In genomic region chr17:40028595-40028994, GRCh38 we compare ENCODE assay signal across 16 cellular contexts. TPM values are rescaled to one million over a fixed set of nuclear protein-coding genes. Genes with fewer than 3 reads are reported as not detected.
DNase-seq lines count a peak whose midpoint lies in the region; ATAC-seq, FAIRE-seq and TF ChIP-seq lines count a peak whose summit lies in the region.
"Had no signal": no experiment of that assay in that cellular context is flagged by ENCODE, and none has a peak within 500 bp of the region (broad histone marks: within the 10 kb centered on the region; RNA-seq: fewer than 3 reads in every experiment).

No MANE protein-coding gene starts in this region.

- dilution Hi-C loops in IMR-90 (cut with HindIII; ENCODE audit: low sequenced_read_pairs, unreplicated experiment), result no loop called here

- TF ChIP-seq EP300 in K562 (IDR thresholded peaks at IDR 0.05; ENCODE audit: low read length), result no peak

- H4K5ac ChIP-seq in IMR-90 (ENCODE audit: low read depth, low read length), result no peak overlapping the region

- H3K9me3 Mint-ChIP-seq in CD4-positive, CD25-positive, alpha-beta regulatory T cell, result no peaks in the 10 kb centered on the region
- H3K9me3 Mint-ChIP-seq in progenitor cell of endocrine pancreas (ENCODE audit: low read depth), result no peaks in the 10 kb centered on the region
- H3K9me3 Mint-ChIP-seq: IgD-negative memory B cell had no signal

- H3K4me1 ChIP-seq in CD4-positive, CD25-positive, alpha-beta regulatory T cell (ENCODE audit: control insufficient read depth, insufficient read depth, low read length, poor library complexity, severe bottlenecking), result peaks cover 13% of the 10 kb centered on the region
- peaks cover 4% of the 10 kb centered on the region; the same call in 1 of the 2 replicates for H3K4me1 ChIP-seq in IMR-90 (ENCODE audit: control insufficient read depth, insufficient read depth, low read length)
- peaks cover 2 to 10% of the 10 kb centered on the region in 2 experiments; a peak in 4 of 5 replicates for H3K4me1 ChIP-seq in K562 (replicated peaks in 1 of 2; ENCODE audit: control insufficient read depth in 2 of 2, insufficient read depth in 2 of 2, low read length in 2 of 2)

- in situ Hi-C loops in IMR-90 (cut with MboI; ENCODE audit: low sequenced_read_pairs) (loop anchor here (10.0 kb wide), 1 partner anchor 256 kb away; the partner anchor contains the start of gene CDC6), K562 (cut with MboI) (no loop called here)

- H3K27me3 ChIP-seq in CD4-positive, CD25-positive, alpha-beta regulatory T cell (ENCODE audit: control insufficient read depth, insufficient read depth, low read length), result no peaks in the 10 kb centered on the region
- H3K27me3 ChIP-seq in IMR-90 (ENCODE audit: control insufficient read depth, insufficient read depth, low read length) (no peaks in the 10 kb centered on the region), K562 (ENCODE audit: control insufficient read depth in 2 of 2, insufficient read depth in 2 of 2, low read length in 2 of 2) (no peaks in the 10 kb centered on the region)
- H3K27me3 ChIP-seq: BLaER1 had no signal

- no peaks in the 10 kb centered on the region for H4K20me1 ChIP-seq in IMR-90 (ENCODE audit: insufficient read depth, low read length)
- H4K20me1 ChIP-seq in K562 (replicated peaks; ENCODE audit: control insufficient read depth, insufficient read depth, low read length), result 0 out of 2 replicates have a peak, but pooled peaks cover 4% of the 10 kb centered on the region
- H4K20me1 ChIP-seq: BLaER1 had no signal

- no CpG with 5 or more reads among the region's 13 CpGs for WGBS in IMR-90 (ENCODE audit: extremely low coverage in 2 of 2, insufficient read length in 1 of 2), 2 experiments
- WGBS in K562 (ENCODE audit: insufficient coverage, low coverage, missing lambda C conversion rate), result 80% methylated on average over 9 of the region's 13 CpGs

- intact Hi-C loops in IMR-90 (cut with micrococcal nuclease), result no loop called here
- intact Hi-C loops in K562 (cut with micrococcal nuclease), result no loop called here

- no peaks in the 10 kb centered on the region for H3K27me3 Mint-ChIP-seq in CD4-positive, CD25-positive, alpha-beta regulatory T cell
- no peaks in the 10 kb centered on the region for H3K27me3 Mint-ChIP-seq in progenitor cell of endocrine pancreas
- H3K27me3 Mint-ChIP-seq: IgD-negative memory B cell had no signal

- no peak overlapping the region for H3K23ac ChIP-seq in IMR-90 (ENCODE audit: low read depth, low read length)

- H2AK5ac ChIP-seq in IMR-90 (ENCODE audit: low read depth, low read length), result no peak overlapping the region

- H3K36me3 ChIP-seq in CD4-positive, CD25-positive, alpha-beta regulatory T cell (ENCODE audit: control insufficient read depth, insufficient read depth, low read length), result peaks cover 63% of the 10 kb centered on the region
- H3K36me3 ChIP-seq in IMR-90 (ENCODE audit: control insufficient read depth, insufficient read depth, low read length), result peaks cover 57% of the 10 kb centered on the region
- peaks cover 91% of the 10 kb centered on the region for H3K36me3 ChIP-seq in K562 (ENCODE audit: control insufficient read depth, insufficient read depth, low read length)

- no peak overlapping the region for H2BK20ac ChIP-seq in IMR-90 (ENCODE audit: low read depth, low read length)

- no peaks in the 10 kb centered on the region for H3K9me3 ChIP-seq in CD4-positive, CD25-positive, alpha-beta regulatory T cell (ENCODE audit: control insufficient read depth in 2 of 2, low read length in 2 of 2)
- H3K9me3 ChIP-seq in IMR-90 (ENCODE audit: control insufficient read depth, insufficient read depth, low read length), result no peaks in the 10 kb centered on the region
- no peaks in the 10 kb centered on the region for H3K9me3 ChIP-seq in K562 (replicated peaks; ENCODE audit: control insufficient read depth, insufficient read depth, low read depth, low read length)
- H3K9me3 ChIP-seq: BLaER1 had no signal

- H3K4me1 Mint-ChIP-seq in CD4-positive, CD25-positive, alpha-beta regulatory T cell, result peaks cover 5 to 22% (median 14%) of the 10 kb centered on the region in 4 donors
- H3K4me1 Mint-ChIP-seq in progenitor cell of endocrine pancreas (ENCODE audit: low read depth), result no peaks in the 10 kb centered on the region

- H3K18ac ChIP-seq in IMR-90 (ENCODE audit: low read depth, low read length), result no peak overlapping the region

- TF ChIP-seq RAD21 in IMR-90 (IDR thresholded peaks at IDR 0.05; ENCODE audit: low read length) (no peak), K562 (CRISPR knock-in tag; conservative IDR thresholded peaks at IDR 0.05 in 1 of 2, IDR thresholded peaks at IDR 0.05 in 1 of 2) (no peak)

- H3K4me2 ChIP-seq in IMR-90 (ENCODE audit: low read depth, low read length), result no peak overlapping the region
- no peak overlapping the region for H3K4me2 ChIP-seq in K562 (ENCODE audit: insufficient read depth, low read length)
- H3K4me2 ChIP-seq: BLaER1 had no signal

- no peak overlapping the region for H2BK120ac ChIP-seq in IMR-90 (ENCODE audit: low read depth, low read length)

- no peak overlapping the region for H2BK5ac ChIP-seq in IMR-90 (ENCODE audit: low read depth, low read length, poor library complexity, severe bottlenecking)

- no peak for DNase-seq in CD4-positive, CD25-positive, alpha-beta regulatory T cell
- DNase-seq in IMR-90 (no peak), K562 (ENCODE audit: extremely low read depth in 1 of 4, low spot score in 3 of 4) (peak in 1 of 4 experiments; percentile 7), progenitor cell of endocrine pancreas (ENCODE audit: low spot score, unreplicated experiment) (no peak), foreskin melanocyte (no peak), NCI-H82 treated with DMSO at 0.1 percent for 48 hours (lab: John Stamatoyannopoulos, UW; ENCODE audit: unreplicated experiment) (no peak), NCI-H2227 (lab: John Stamatoyannopoulos, UW; ENCODE audit: unreplicated experiment) (no peak)
- DNase-seq: 8988T, AML-193, DMS 273 treated with DMSO at 0.1 percent for 48 hours, GM23248 had no signal

- CTCF ChIA-PET in IMR-90 (lab: Yijun Ruan, JAX) (interaction anchor here (1.4 kb wide), 1 partner anchor 10 kb away, joined by 9 read pairs; no protein-coding TSS in a partner anchor), K562 (lab: Yijun Ruan, JAX; ENCODE audit: low intra/inter-chr PET ratio) (no interaction called here)

- no peak overlapping the region for H3K14ac ChIP-seq in IMR-90 (replicated peaks; ENCODE audit: low read depth, low read length)

- peaks cover 38% of the 10 kb centered on the region for H3K36me3 Mint-ChIP-seq in CD4-positive, CD25-positive, alpha-beta regulatory T cell
- peaks cover 14% of the 10 kb centered on the region for H3K36me3 Mint-ChIP-seq in progenitor cell of endocrine pancreas (ENCODE audit: insufficient read depth)

- no peak overlapping the region for H3K4me3 Mint-ChIP-seq in CD4-positive, CD25-positive, alpha-beta regulatory T cell
- no peak overlapping the region for H3K4me3 Mint-ChIP-seq in progenitor cell of endocrine pancreas (ENCODE audit: low read depth)
- H3K4me3 Mint-ChIP-seq: IgD-negative memory B cell had no signal

- no peak for TF ChIP-seq CTCF in IMR-90 (conservative IDR thresholded peaks at IDR 0.05; ENCODE audit: low read depth, low read length)
- no peak for TF ChIP-seq CTCF in K562 (IDR thresholded peaks at IDR 0.05 in 2 of 3, conservative IDR thresholded peaks at IDR 0.05 in 1 of 3; ENCODE audit: insufficient read depth in 2 of 3, low read depth in 1 of 3, low read length in 3 of 3)
- no peak for TF ChIP-seq CTCF in progenitor cell of endocrine pancreas (IDR thresholded peaks at IDR 0.05; ENCODE audit: unreplicated experiment)

- H3K79me1 ChIP-seq in IMR-90 (ENCODE audit: low read depth in 1 of 2, low read length in 2 of 2), result no peaks in the 10 kb centered on the region

- peak overlapping the region; percentile 65 for H2AK9ac ChIP-seq in IMR-90 (replicated peaks; ENCODE audit: low read depth, low read length, poor library complexity)

- BruUV-seq in IMR-90 (replicated peaks; lab: Mats Ljungman, UMichigan), result no TSS peak
- BruUV-seq in K562 (replicated peaks; lab: Mats Ljungman, UMichigan), result no TSS peak

- POLR2A ChIA-PET in IMR-90 (lab: Charles Lee; ENCODE audit: unreplicated experiment), result no interaction called here
- POLR2A ChIA-PET in K562 (lab: Yijun Ruan, JAX), result no interaction called here

- FAIRE-seq in K562 (lab: Jason Lieb, UNC), result no peak
- FAIRE-seq: GM12878, GM18507, H54 had no signal

- no peak overlapping the region for H3K56ac ChIP-seq in IMR-90 (ENCODE audit: extremely low read depth, insufficient read depth, low read length)

- peak overlapping the region in 2 of 3 donors; percentile 9 to 26 for H3K27ac Mint-ChIP-seq in CD4-positive, CD25-positive, alpha-beta regulatory T cell
- peak overlapping the region; percentile 59 for H3K27ac Mint-ChIP-seq in progenitor cell of endocrine pancreas

- H3K9me1 ChIP-seq in IMR-90 (ENCODE audit: insufficient read depth, low read length), result 0 out of 2 replicates have a peak, but pooled peaks cover 2% of the 10 kb centered on the region
- H3K9me1 ChIP-seq in K562 (ENCODE audit: control insufficient read depth, insufficient read depth, low read length), result no peaks in the 10 kb centered on the region

- no peak overlapping the region for H2BK15ac ChIP-seq in IMR-90 (ENCODE audit: low read depth, low read length)

- no peak overlapping the region for H3K4ac ChIP-seq in IMR-90 (ENCODE audit: low read depth, low read length)

- H3K9ac ChIP-seq in IMR-90 (ENCODE audit: low read depth, low read length), result no peak overlapping the region
- no peak overlapping the region for H3K9ac ChIP-seq in K562 (ENCODE audit: insufficient read depth in 1 of 2, low read depth in 2 of 2, low read length in 2 of 2)
- H3K9ac ChIP-seq: BLaER1, GM23248 had no signal

- H4K8ac ChIP-seq in IMR-90 (ENCODE audit: low read depth in 2 of 2, low read length in 2 of 2), result no peak overlapping the region

- H2AFZ ChIP-seq in IMR-90 (replicated peaks; ENCODE audit: low read length, poor library complexity) (no peak overlapping the region), K562 (ENCODE audit: low read depth, low read length) (no peak overlapping the region)
- H2AFZ ChIP-seq: GM23248 had no signal

- no peak for ATAC-seq in CD4-positive, CD25-positive, alpha-beta regulatory T cell (ENCODE audit: low read depth in 2 of 2)
- ATAC-seq in IMR-90 (ENCODE audit: low read depth) (no peak), K562 (no peak)
- ATAC-seq: GM12878 had no signal

- H3K79me2 ChIP-seq in K562 (ENCODE audit: control insufficient read depth, insufficient read depth, low read length), result no peaks in the 10 kb centered on the region

- no peak for TF ChIP-seq POLR2A in IMR-90 (IDR thresholded peaks at IDR 0.05; ENCODE audit: low read depth, low read length)
- no peak for TF ChIP-seq POLR2A in K562 (conservative IDR thresholded peaks at IDR 0.05)

- H3K4me3 ChIP-seq in CD4-positive, CD25-positive, alpha-beta regulatory T cell (ENCODE audit: low read depth, low read length), result no peak overlapping the region
- no peak overlapping the region for H3K4me3 ChIP-seq in IMR-90 (ENCODE audit: insufficient read depth, low read depth, low read length)
- no peak overlapping the region for H3K4me3 ChIP-seq in K562
- H3K4me3 ChIP-seq: BLaER1, GM12878, GM23248 had no signal

- no peak overlapping the region for H3K27ac ChIP-seq in CD4-positive, CD25-positive, alpha-beta regulatory T cell (ENCODE audit: insufficient read depth, low read length, poor library complexity, severe bottlenecking)
- no peak overlapping the region for H3K27ac ChIP-seq in IMR-90 (ENCODE audit: insufficient read depth, low read length)
- no peak overlapping the region for H3K27ac ChIP-seq in K562 (ENCODE audit: extremely low read depth, low read depth, low read length)
- H3K27ac ChIP-seq: BLaER1, GM23248 had no signal

- H4K91ac ChIP-seq in IMR-90 (ENCODE audit: insufficient read depth, low read depth, low read length), result no peak overlapping the region

RNA-seq across cellular contexts. Expression of gene CSF3, which starts 13.4 kb away (rescaled TPM):
- not detected for total RNA-seq in CD4-positive, CD25-positive, alpha-beta regulatory T cell
- polyA plus RNA-seq in CD4-positive, CD25-positive, alpha-beta regulatory T cell, result not detected
- not detected in 2 replicates for total RNA-seq in IMR-90 (2012; rRNA removed)
- not detected in 2 replicates for polyA plus RNA-seq in IMR-90 (2012; rRNA removed)
- 0.03 and 0.05 TPM in 2 replicates for polyA plus RNA-seq in IMR-90 (2012; cell fraction: cytosol; rRNA removed)
- polyA plus RNA-seq in IMR-90 (2012; cell fraction: nucleus; rRNA removed; ENCODE audit: low replicate concordance), result 0.04 TPM in 1 of 2 replicates, not detected in the other
- total RNA-seq in K562 (2011; cell fraction: chromatin; rRNA removed; ENCODE audit: low replicate concordance), result 0.23 TPM in 1 of 2 replicates, not detected in the other
- not detected in 2 replicates for total RNA-seq in K562 (2011; cell fraction: nucleolus; rRNA removed)
- not detected in 2 replicates for total RNA-seq in K562 (2011; cell fraction: nucleoplasm; rRNA removed)
- total RNA-seq in K562 (2014; rRNA removed), result not detected in 2 replicates
- total RNA-seq in K562 (2014; rRNA removed; fragmentation: Illumina TruSeq; extraction: Trizol), result not detected in 2 replicates
- not detected in 2 replicates for total RNA-seq in K562 (2015; rRNA removed; fragmentation: Illumina TruSeq; extraction: Trizol)
- total RNA-seq in K562 (2021), result not detected in 2 replicates
- polyA plus RNA-seq in K562 (2011; rRNA removed), result not detected in 2 replicates
- polyA plus RNA-seq in K562 (2011; cell fraction: cytosol; rRNA removed), result not detected in 2 replicates
- not detected in 2 replicates for polyA plus RNA-seq in K562 (2011; cell fraction: nucleus; rRNA removed)
- not detected in 2 replicates for polyA plus RNA-seq in K562 (2012)
- not detected in 2 replicates for polyA plus RNA-seq in K562 (2014; fragmentation: Illumina TruSeq; extraction: Trizol)
- not detected for polyA plus RNA-seq in K562 (2014; fragmentation: Nextera tagmentation; extraction: Ambion mirVana)
- 0.19 TPM in 1 of 2 replicates, not detected in the other for polyA plus RNA-seq in K562 (2014; rRNA removed)
- polyA minus RNA-seq in K562 (2011; rRNA and poly(A)+ RNA removed), result not detected in 2 replicates
- polyA minus RNA-seq in K562 (2011; cell fraction: cytosol; rRNA and poly(A)+ RNA removed), result not detected in 2 replicates
- not detected in 2 replicates for polyA minus RNA-seq in K562 (2011; cell fraction: nucleus; rRNA and poly(A)+ RNA removed)
- not detected in 2 replicates for total RNA-seq in progenitor cell of endocrine pancreas
- total RNA-seq: GM23248 had no signal
- polyA plus RNA-seq: IgD-negative memory B cell had no signal

RNA-seq across cellular contexts. Expression of gene MED24, which starts 25.6 kb away (rescaled TPM):
- total RNA-seq in CD4-positive, CD25-positive, alpha-beta regulatory T cell, result 78.8 TPM
- 10 to 100 TPM; 34.3 to 46.1 (median 40.3) TPM for polyA plus RNA-seq in CD4-positive, CD25-positive, alpha-beta regulatory T cell
- 18.6 and 25.8 TPM in 2 replicates for total RNA-seq in IMR-90 (2012; rRNA removed)
- 73.6 and 79.0 TPM in 2 replicates for polyA plus RNA-seq in IMR-90 (2012; rRNA removed)
- 29.9 and 49.0 TPM in 2 replicates for polyA plus RNA-seq in IMR-90 (2012; cell fraction: cytosol; rRNA removed)
- 167 and 365 TPM in 2 replicates for polyA plus RNA-seq in IMR-90 (2012; cell fraction: nucleus; rRNA removed; ENCODE audit: low replicate concordance)
- total RNA-seq in K562 (2011; cell fraction: chromatin; rRNA removed; ENCODE audit: low replicate concordance), result 361 and 745 TPM in 2 replicates
- total RNA-seq in K562 (2011; cell fraction: nucleolus; rRNA removed), result 434 and 442 TPM in 2 replicates
- 293 and 327 TPM in 2 replicates for total RNA-seq in K562 (2011; cell fraction: nucleoplasm; rRNA removed)
- total RNA-seq in K562 (2014; rRNA removed), result 40.0 and 50.2 TPM in 2 replicates
- 40.3 and 48.9 TPM in 2 replicates for total RNA-seq in K562 (2014; rRNA removed; fragmentation: Illumina TruSeq; extraction: Trizol)
- total RNA-seq in K562 (2015; rRNA removed; fragmentation: Illumina TruSeq; extraction: Trizol), result 48.2 and 53.5 TPM in 2 replicates
- total RNA-seq in K562 (2021), result 102 and 108 TPM in 2 replicates
- 76.3 and 110 TPM in 2 replicates for polyA plus RNA-seq in K562 (2011; rRNA removed)
- 70.1 and 113 TPM in 2 replicates for polyA plus RNA-seq in K562 (2011; cell fraction: cytosol; rRNA removed)
- polyA plus RNA-seq in K562 (2011; cell fraction: nucleus; rRNA removed), result 331 and 574 TPM in 2 replicates
- 97.7 and 114 TPM in 2 replicates for polyA plus RNA-seq in K562 (2012)
- 117 and 129 TPM in 2 replicates for polyA plus RNA-seq in K562 (2014; fragmentation: Illumina TruSeq; extraction: Trizol)
- 1 to 10 TPM; 5.9 to 8.3 TPM for polyA plus RNA-seq in K562 (2014; fragmentation: Nextera tagmentation; extraction: Ambion mirVana)
- 73.3 and 74.8 TPM in 2 replicates for polyA plus RNA-seq in K562 (2014; rRNA removed)
- 79.0 and 96.5 TPM in 2 replicates for polyA minus RNA-seq in K562 (2011; rRNA and poly(A)+ RNA removed)
- polyA minus RNA-seq in K562 (2011; cell fraction: cytosol; rRNA and poly(A)+ RNA removed), result 80.5 and 119 TPM in 2 replicates
- polyA minus RNA-seq in K562 (2011; cell fraction: nucleus; rRNA and poly(A)+ RNA removed), result 146 and 149 TPM in 2 replicates
- 143 and 161 TPM in 2 replicates for total RNA-seq in progenitor cell of endocrine pancreas

RNA-seq across cellular contexts. Expression of gene THRA, which starts 34.2 kb away (rescaled TPM):
- total RNA-seq in CD4-positive, CD25-positive, alpha-beta regulatory T cell, result 29.4 TPM
- 10 to 100 TPM; 10.7 to 15.9 (median 13.4) TPM for polyA plus RNA-seq in CD4-positive, CD25-positive, alpha-beta regulatory T cell
- total RNA-seq in IMR-90 (2012; rRNA removed) (20.8 and 22.0 TPM in 2 replicates), K562 (2014; rRNA removed) (13.8 and 18.9 TPM in 2 replicates), K562 (2014; rRNA removed; fragmentation: Illumina TruSeq; extraction: Trizol) (7.5 and 9.1 TPM in 2 replicates), K562 (2015; rRNA removed; fragmentation: Illumina TruSeq; extraction: Trizol) (12.2 and 13.2 TPM in 2 replicates), K562 (2021) (22.7 and 23.4 TPM in 2 replicates), progenitor cell of endocrine pancreas (21.3 and 25.0 TPM in 2 replicates)
- polyA plus RNA-seq in IMR-90 (2012; rRNA removed) (21.9 and 23.4 TPM in 2 replicates), K562 (2011; rRNA removed) (8.3 and 9.3 TPM in 2 replicates), K562 (2014; fragmentation: Illumina TruSeq; extraction: Trizol) (19.7 and 21.6 TPM in 2 replicates), K562 (2014; fragmentation: Nextera tagmentation; extraction: Ambion mirVana) (under 1 TPM; 0.34 to 0.50 TPM), K562 (2014; rRNA removed) (12.7 and 13.8 TPM in 2 replicates)
- 22.4 and 25.8 TPM in 2 replicates for polyA plus RNA-seq in IMR-90 (2012; cell fraction: cytosol; rRNA removed)
- 17.8 and 22.5 TPM in 2 replicates for polyA plus RNA-seq in IMR-90 (2012; cell fraction: nucleus; rRNA removed; ENCODE audit: low replicate concordance)
- total RNA-seq in K562 (2011; cell fraction: chromatin; rRNA removed; ENCODE audit: low replicate concordance), result 10.8 and 15.6 TPM in 2 replicates
- total RNA-seq in K562 (2011; cell fraction: nucleolus; rRNA removed), result 7.5 and 8.0 TPM in 2 replicates
- 10.3 and 15.7 TPM in 2 replicates for total RNA-seq in K562 (2011; cell fraction: nucleoplasm; rRNA removed)
- polyA plus RNA-seq in K562 (2011; cell fraction: cytosol; rRNA removed), result 7.8 and 12.5 TPM in 2 replicates
- 7.3 and 15.8 TPM in 2 replicates for polyA plus RNA-seq in K562 (2011; cell fraction: nucleus; rRNA removed)
- 20.0 TPM in 2 replicates for polyA plus RNA-seq in K562 (2012)
- polyA minus RNA-seq in K562 (2011; rRNA and poly(A)+ RNA removed), result 5.8 and 9.7 TPM in 2 replicates
- 6.3 and 7.9 TPM in 2 replicates for polyA minus RNA-seq in K562 (2011; cell fraction: cytosol; rRNA and poly(A)+ RNA removed)
- 2.3 and 2.6 TPM in 2 replicates for polyA minus RNA-seq in K562 (2011; cell fraction: nucleus; rRNA and poly(A)+ RNA removed)

RNA-seq across cellular contexts. Expression of gene PSMD3, which starts 48.0 kb away (rescaled TPM):
- 62.4 TPM for total RNA-seq in CD4-positive, CD25-positive, alpha-beta regulatory T cell
- 10 to 100 TPM; 47.9 to 51.0 (median 49.3) TPM for polyA plus RNA-seq in CD4-positive, CD25-positive, alpha-beta regulatory T cell
- 123 and 125 TPM in 2 replicates for total RNA-seq in IMR-90 (2012; rRNA removed)
- polyA plus RNA-seq in IMR-90 (2012; rRNA removed), result 154 and 155 TPM in 2 replicates
- 69.3 and 125 TPM in 2 replicates for polyA plus RNA-seq in IMR-90 (2012; cell fraction: cytosol; rRNA removed)
- 121 and 167 TPM in 2 replicates for polyA plus RNA-seq in IMR-90 (2012; cell fraction: nucleus; rRNA removed; ENCODE audit: low replicate concordance)
- total RNA-seq in K562 (2011; cell fraction: chromatin; rRNA removed; ENCODE audit: low replicate concordance), result 82.2 and 185 TPM in 2 replicates
- 141 and 157 TPM in 2 replicates for total RNA-seq in K562 (2011; cell fraction: nucleolus; rRNA removed)
- total RNA-seq in K562 (2011; cell fraction: nucleoplasm; rRNA removed), result 125 and 145 TPM in 2 replicates
- total RNA-seq in K562 (2014; rRNA removed), result 228 and 254 TPM in 2 replicates
- total RNA-seq in K562 (2014; rRNA removed; fragmentation: Illumina TruSeq; extraction: Trizol), result 109 and 120 TPM in 2 replicates
- 135 and 138 TPM in 2 replicates for total RNA-seq in K562 (2015; rRNA removed; fragmentation: Illumina TruSeq; extraction: Trizol)
- total RNA-seq in K562 (2021), result 232 and 251 TPM in 2 replicates
- 95.3 and 113 TPM in 2 replicates for polyA plus RNA-seq in K562 (2011; rRNA removed)
- polyA plus RNA-seq in K562 (2011; cell fraction: cytosol; rRNA removed), result 99.5 and 218 TPM in 2 replicates
- polyA plus RNA-seq in K562 (2011; cell fraction: nucleus; rRNA removed), result 118 and 158 TPM in 2 replicates
- 209 and 221 TPM in 2 replicates for polyA plus RNA-seq in K562 (2012)
- 241 and 262 TPM in 2 replicates for polyA plus RNA-seq in K562 (2014; fragmentation: Illumina TruSeq; extraction: Trizol)
- polyA plus RNA-seq in K562 (2014; fragmentation: Nextera tagmentation; extraction: Ambion mirVana), result 1 to 10 TPM; 2.0 to 2.8 TPM
- 180 and 183 TPM in 2 replicates for polyA plus RNA-seq in K562 (2014; rRNA removed)
- polyA minus RNA-seq in K562 (2011; rRNA and poly(A)+ RNA removed), result 70.8 and 115 TPM in 2 replicates
- polyA minus RNA-seq in K562 (2011; cell fraction: cytosol; rRNA and poly(A)+ RNA removed), result 65.7 and 104 TPM in 2 replicates
- 34.9 and 40.7 TPM in 2 replicates for polyA minus RNA-seq in K562 (2011; cell fraction: nucleus; rRNA and poly(A)+ RNA removed)
- 117 and 119 TPM in 2 replicates for total RNA-seq in progenitor cell of endocrine pancreas
